In genomic region chr15:99727330-99727729, GRCh38 we compare ENCODE assay signal across 7 cellular contexts.
"Had no signal": no experiment of that assay in that cellular context is flagged by ENCODE, and none has a peak within 500 bp of the region (broad histone marks: within the 10 kb centered on the region; RNA-seq: fewer than 3 reads in every experiment).

No MANE protein-coding gene starts in this region.

- H2AFZ ChIP-seq: GM23248 had no signal

- H3K27ac Mint-ChIP-seq: HFFc6 had no signal

- H3K9ac ChIP-seq: GM23248 had no signal

- H3K4me3 ChIP-seq: GM23248, HAP-1 had no signal

- ATAC-seq: HCT116 had no signal

- H3K9me3 ChIP-seq: HAP-1 had no signal

- H3K27ac ChIP-seq: GM23248 had no signal

- H3K9me3 Mint-ChIP-seq: HFFc6 had no signal

- DNase-seq: GM23248, GOT3, H7, HFFc6, IMR-90 had no signal

- H3K4me3 Mint-ChIP-seq: HFFc6 had no signal
